9 cellular contexts compared by ENCODE assay signal in the genomic region with DNA sequence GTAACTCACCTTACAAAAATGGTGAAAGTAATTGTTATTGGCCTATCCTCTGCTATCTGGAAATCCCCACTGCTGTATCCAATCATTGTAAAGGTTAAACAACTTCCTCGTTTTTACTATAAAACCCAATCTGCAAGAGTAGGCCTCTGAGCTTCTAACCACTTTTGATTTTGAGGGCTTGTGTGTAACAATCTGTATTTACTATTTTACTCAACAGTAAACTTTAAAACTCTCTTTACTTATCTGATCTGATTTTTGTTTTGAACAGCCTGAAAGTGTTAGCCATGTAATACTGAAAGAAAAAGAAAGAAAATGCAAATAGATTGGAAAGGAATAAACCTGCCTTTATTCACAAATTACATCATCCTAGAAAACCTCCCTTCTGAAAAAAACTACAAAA.
A peak's percentile ranks its signal among the peaks of the same experiment; 100 is the strongest.
DNase-seq lines count a peak whose midpoint lies in the region; ATAC-seq and TF ChIP-seq lines count a peak whose summit lies in the region.
"Had no signal": no experiment of that assay in that cellular context is flagged by ENCODE, and none has a peak within 500 bp of the region (broad histone marks: within the 10 kb centered on the region; RNA-seq: fewer than 3 reads in every experiment).

No MANE protein-coding gene starts in this region.

- no peaks in the 10 kb centered on the region for H3K27me3 ChIP-seq in OCI-LY3 (ENCODE audit: low read depth, low read length)
- H3K27me3 ChIP-seq: Peyer's patch had no signal

- H3K27ac Mint-ChIP-seq in stimulated activated effector memory CD8-positive, alpha-beta T cell treated with anti-CD3 and anti-CD28 coated beads, Interleukin-12 subunit alpha, Interleukin-12 subunit beta, amount 100 ng/mL, for 72 hours: peak overlapping the region; percentile 81

- no peaks in the 10 kb centered on the region for H4K20me1 ChIP-seq in OCI-LY3 (ENCODE audit: insufficient read depth, low read length)

- peak overlapping the region; percentile 35 for H3K27ac ChIP-seq in OCI-LY3 (ENCODE audit: low read length)
- H3K27ac ChIP-seq: Peyer's patch had no signal

- H3K36me3 Mint-ChIP-seq in activated T-cell treated with anti-CD3 and anti-CD28 coated beads, Interleukin-2, amount 50 U/mL, for 4 hours (ENCODE audit: insufficient read depth): peaks cover 5% of the 10 kb centered on the region
- H3K36me3 Mint-ChIP-seq in stimulated activated effector memory CD8-positive, alpha-beta T cell treated with anti-CD3 and anti-CD28 coated beads, Interleukin-12 subunit alpha, Interleukin-12 subunit beta, amount 100 ng/mL, for 72 hours: no peaks in the 10 kb centered on the region

- peaks cover 10% of the 10 kb centered on the region for H3K36me3 ChIP-seq in OCI-LY3 (replicated peaks; ENCODE audit: low read depth, low read length)
- H3K36me3 ChIP-seq: Peyer's patch had no signal

- peaks cover 4% of the 10 kb centered on the region for H3K9me3 Mint-ChIP-seq in activated T-cell treated with anti-CD3 and anti-CD28 coated beads, Interleukin-2, amount 50 U/mL, for 4 hours
- no peaks in the 10 kb centered on the region for H3K9me3 Mint-ChIP-seq in stimulated activated effector memory CD8-positive, alpha-beta T cell treated with anti-CD3 and anti-CD28 coated beads, Interleukin-12 subunit alpha, Interleukin-12 subunit beta, amount 100 ng/mL, for 72 hours

- peak; percentile 96 to 97 for ATAC-seq in activated T-cell treated with anti-CD3 and anti-CD28 coated beads, Interleukin-2, amount 50 U/mL, for 4 hours
- ATAC-seq in HG02798 (IDR thresholded peaks at IDR 0.05; ENCODE audit: poor library complexity, unreplicated experiment): peak; percentile 93
- peak; percentile 99 for ATAC-seq in stimulated activated effector memory CD8-positive, alpha-beta T cell treated with anti-CD3 and anti-CD28 coated beads, Interleukin-12 subunit alpha, Interleukin-12 subunit beta, amount 100 ng/mL, for 72 hours

- peak overlapping the region; percentile 23 for H3K4me3 ChIP-seq in OCI-LY3 (ENCODE audit: low read length)
- H3K4me3 ChIP-seq: Peyer's patch had no signal

- H3K27me3 Mint-ChIP-seq in activated T-cell treated with anti-CD3 and anti-CD28 coated beads, Interleukin-2, amount 50 U/mL, for 4 hours (ENCODE audit: low read depth): no peaks in the 10 kb centered on the region

- TF ChIP-seq CTCF in OCI-LY3 (IDR thresholded peaks at IDR 0.05; ENCODE audit: low read depth, low read length): no peak

- DNase-seq in activated T-cell treated with anti-CD3 and anti-CD28 coated beads, Interleukin-2, amount 50 U/mL, for 4 hours: no peak
- DNase-seq in activated T-cell treated with anti-CD3 and anti-CD28 coated beads for 4 hours: no peak
- DNase-seq in stimulated activated effector memory CD8-positive, alpha-beta T cell treated with anti-CD3 and anti-CD28 coated beads, Interleukin-12 subunit alpha, Interleukin-12 subunit beta, amount 100 ng/mL, for 72 hours (ENCODE audit: low spot score in 2 of 2): no peak
- no peak for DNase-seq in NCI-H510A (lab: John Stamatoyannopoulos, UW)
- DNase-seq in kidney tubule cell (ENCODE audit: low spot score): no peak
- DNase-seq in activated gamma-delta T cell treated with Interleukin-2 at 50 U/mL for 16 hours: no peak
- DNase-seq: Peyer's patch had no signal

- no peak overlapping the region for H3K9ac ChIP-seq in OCI-LY3 (ENCODE audit: low read length)

- H3K4me2 ChIP-seq in OCI-LY3 (ENCODE audit: low read length): peak overlapping the region; percentile 46

- H3K9me3 ChIP-seq in OCI-LY3 (ENCODE audit: insufficient read depth, low read length): no peaks in the 10 kb centered on the region
- H3K9me3 ChIP-seq: Peyer's patch had no signal

- H2AFZ ChIP-seq in OCI-LY3 (ENCODE audit: low read depth, low read length): peak overlapping the region; percentile 57; the same call in 1 of the 2 replicates

- peaks cover 18% of the 10 kb centered on the region for H3K4me1 Mint-ChIP-seq in activated T-cell treated with anti-CD3 and anti-CD28 coated beads, Interleukin-2, amount 50 U/mL, for 4 hours (ENCODE audit: low read depth)
- H3K4me1 Mint-ChIP-seq in stimulated activated effector memory CD8-positive, alpha-beta T cell treated with anti-CD3 and anti-CD28 coated beads, Interleukin-12 subunit alpha, Interleukin-12 subunit beta, amount 100 ng/mL, for 72 hours: peaks cover 15% of the 10 kb centered on the region

- peak overlapping the region; percentile 24 for H3K4me3 Mint-ChIP-seq in activated T-cell treated with anti-CD3 and anti-CD28 coated beads, Interleukin-2, amount 50 U/mL, for 4 hours
- H3K4me3 Mint-ChIP-seq in stimulated activated effector memory CD8-positive, alpha-beta T cell treated with anti-CD3 and anti-CD28 coated beads, Interleukin-12 subunit alpha, Interleukin-12 subunit beta, amount 100 ng/mL, for 72 hours: peak overlapping the region; percentile 27

- no peaks in the 10 kb centered on the region for H3K79me2 ChIP-seq in OCI-LY3 (ENCODE audit: low read length)

- peaks cover 10% of the 10 kb centered on the region for H3K4me1 ChIP-seq in OCI-LY3 (ENCODE audit: low read length)
- H3K4me1 ChIP-seq: Peyer's patch had no signal
